Comparison of ENCODE assay signal across 8 cellular contexts in genomic region chr16:89322381-89323119, GRCh38.
DNase-seq lines count a peak whose midpoint lies in the region; ATAC-seq and TF ChIP-seq lines count a peak whose summit lies in the region.

No MANE protein-coding gene starts in this region.

- peaks cover 95% of the 10 kb centered on the region for H3K79me2 ChIP-seq in ACC112 (ENCODE audit: control insufficient read depth, insufficient read depth, low read length, unreplicated experiment)
- H3K79me2 ChIP-seq in H9 (ENCODE audit: insufficient read depth, low read length): peaks cover 73% of the 10 kb centered on the region; the same call in 1 of the 2 replicates

- H2BK12ac ChIP-seq in H9 (ENCODE audit: insufficient read length, low read depth, low read length): no peak overlapping the region

- peaks cover 86 to 89% of the 10 kb centered on the region in 2 experiments for H3K4me1 Mint-ChIP-seq in H9
- peaks cover 94% of the 10 kb centered on the region for H3K4me1 Mint-ChIP-seq in osteocyte (ENCODE audit: unreplicated experiment)
- H3K4me1 Mint-ChIP-seq in stimulated activated naive B cell treated with anti-CD40 and anti-IgM and Interleukin-4, amounts not matched to agents 10 μg/mL and 1 μg/mL and 100 μg/mL, for 72 hours: peaks cover 83 to 97% of the 10 kb centered on the region in 2 donors

- peak overlapping the region; percentile 91 to 98 (median 94) for H3K27ac Mint-ChIP-seq in H9
- peak overlapping the region; percentile 98 for H3K27ac Mint-ChIP-seq in osteocyte (ENCODE audit: unreplicated experiment)
- no peak overlapping the region for H3K27ac Mint-ChIP-seq in stimulated activated naive B cell treated with anti-CD40 and anti-IgM and Interleukin-4, amounts not matched to agents 10 μg/mL and 1 μg/mL and 100 μg/mL, for 72 hours

- ATAC-seq in GM21381 (IDR thresholded peaks at IDR 0.05; ENCODE audit: unreplicated experiment): no peak
- ATAC-seq in stimulated activated naive B cell treated with anti-CD40 and anti-IgM and Interleukin-4, amounts not matched to agents 10 μg/mL and 1 μg/mL and 100 μg/mL, for 72 hours (replicated peaks): no peak

- H3K27me3 ChIP-seq in ACC112 (ENCODE audit: insufficient read depth, low read length): no peaks in the 10 kb centered on the region
- H3K27me3 ChIP-seq in H9 (ENCODE audit: insufficient read depth, low read length): no peaks in the 10 kb centered on the region

- no peak overlapping the region for H4K5ac ChIP-seq in H9 (ENCODE audit: insufficient read length, low read depth, low read length)

- no peak overlapping the region for H2BK20ac ChIP-seq in H9 (ENCODE audit: low read depth, low read length, poor library complexity, severe bottlenecking)

- no peak overlapping the region for H3K9ac ChIP-seq in H9 (ENCODE audit: extremely low read depth, insufficient read length, low read length)

- H2AFZ ChIP-seq in ACC112 (ENCODE audit: low read length, unreplicated experiment) (no peak overlapping the region), H9 (ENCODE audit: low read length) (no peak overlapping the region)

- H3K4ac ChIP-seq in H9 (ENCODE audit: low read depth, low read length): no peak overlapping the region

- no peak overlapping the region for H2BK5ac ChIP-seq in H9 (ENCODE audit: insufficient read length, low read length)

- no peaks in the 10 kb centered on the region for H3K36me3 ChIP-seq in ACC112 (ENCODE audit: insufficient read depth, low read length)

- no peak overlapping the region for H4K8ac ChIP-seq in H9 (replicated peaks; ENCODE audit: insufficient read length, low read depth, low read length)

- no peak overlapping the region for H2BK15ac ChIP-seq in H9 (ENCODE audit: low read depth, low read length)

- no peak overlapping the region for H3K56ac ChIP-seq in H9 (ENCODE audit: insufficient read length, low read depth, low read length)

- H4K20me1 ChIP-seq in H9 (ENCODE audit: control insufficient read depth, insufficient read depth, insufficient read length): no peaks in the 10 kb centered on the region

- no peak overlapping the region for H2AK5ac ChIP-seq in H9 (ENCODE audit: insufficient read length, low read length)

- H3K27me3 Mint-ChIP-seq in H9 (ENCODE audit: low read depth) (no peaks in the 10 kb centered on the region), osteocyte (ENCODE audit: unreplicated experiment) (no peaks in the 10 kb centered on the region)
- no peaks in the 10 kb centered on the region for H3K27me3 Mint-ChIP-seq in stimulated activated naive B cell treated with anti-CD40 and anti-IgM and Interleukin-4, amounts not matched to agents 10 μg/mL and 1 μg/mL and 100 μg/mL, for 72 hours

- peak overlapping the region; percentile 65 for H3K14ac ChIP-seq in H9 (ENCODE audit: insufficient read depth, low read length)

- H3T11ph ChIP-seq in H9 (ENCODE audit: low read length): no peak overlapping the region

- no peaks in the 10 kb centered on the region for H3K23me2 ChIP-seq in H9 (ENCODE audit: insufficient read length, low read depth, low read length, poor library complexity, severe bottlenecking)

- peaks cover 13% of the 10 kb centered on the region for H3K79me1 ChIP-seq in H9 (ENCODE audit: insufficient read depth, low read depth, low read length, poor library complexity, severe bottlenecking)

- no peak overlapping the region for H2BK120ac ChIP-seq in H9 (ENCODE audit: low read depth, low read length, poor library complexity, severe bottlenecking)

- H3K4me3 ChIP-seq in ACC112 (ENCODE audit: low read depth, low read length): no peak overlapping the region; the same call in 1 of the 2 replicates

- no peak overlapping the region for H3K18ac ChIP-seq in H9 (ENCODE audit: insufficient read length, low read depth, low read length)

- no peak for TF ChIP-seq CTCF in H9 (conservative IDR thresholded peaks at IDR 0.05)
- TF ChIP-seq CTCF in osteocyte (IDR thresholded peaks at IDR 0.05): no peak

- DNase-seq in H9 (peak; percentile 84), SHP77 (lab: John Stamatoyannopoulos, UW) (peak; percentile 80 to 87), fibroblast of gingiva (ENCODE audit: low read depth) (peak; percentile 96), osteocyte (ENCODE audit: extremely low spot score, unreplicated experiment) (no peak), amniotic stem cell (lab: John Stamatoyannopoulos, UW) (no peak)
- DNase-seq in stimulated activated naive B cell treated with anti-CD40 and anti-IgM and Interleukin-4, amounts not matched to agents 10 μg/mL and 1 μg/mL and 100 μg/mL, for 72 hours: no peak

- H3K23ac ChIP-seq in H9 (ENCODE audit: insufficient read length, low read depth, low read length): no peak overlapping the region

- no peak overlapping the region for H4K91ac ChIP-seq in H9 (ENCODE audit: insufficient read length, low read depth, low read length)

- no peak overlapping the region for H3K4me2 ChIP-seq in H9 (ENCODE audit: insufficient read depth, insufficient read length, low read length)

- H3K27ac ChIP-seq in ACC112 (ENCODE audit: low read depth, low read length) (peak overlapping the region; percentile 92), H9 (ENCODE audit: insufficient read length, low read depth, low read length) (peak overlapping the region; percentile 4)

- H3K4me3 Mint-ChIP-seq in H9: peak overlapping the region; percentile 33 to 61; a peak in 3 of 5 replicates
- peak overlapping the region; percentile 68 for H3K4me3 Mint-ChIP-seq in osteocyte (ENCODE audit: unreplicated experiment)
- peak overlapping the region in 1 of 2 donors; percentile 6 for H3K4me3 Mint-ChIP-seq in stimulated activated naive B cell treated with anti-CD40 and anti-IgM and Interleukin-4, amounts not matched to agents 10 μg/mL and 1 μg/mL and 100 μg/mL, for 72 hours

- no peaks in the 10 kb centered on the region for H3K9me3 ChIP-seq in H9 (ENCODE audit: control insufficient read depth, low read depth, low read length)

- WGBS in H9 (ENCODE audit: extremely low coverage, insufficient read length, low lambda C conversion rate): no CpG with 5 or more reads among the region's 17 CpGs

- no peaks in the 10 kb centered on the region; a peak in 1 of 5 replicates for H3K9me3 Mint-ChIP-seq in H9
- H3K9me3 Mint-ChIP-seq in osteocyte (ENCODE audit: unreplicated experiment): no peaks in the 10 kb centered on the region
- H3K9me3 Mint-ChIP-seq in stimulated activated naive B cell treated with anti-CD40 and anti-IgM and Interleukin-4, amounts not matched to agents 10 μg/mL and 1 μg/mL and 100 μg/mL, for 72 hours: peaks cover 0 to 1% of the 10 kb centered on the region in 2 donors

- H3K36me3 Mint-ChIP-seq in H9 (ENCODE audit: insufficient read depth in 1 of 3, low read depth in 3 of 3) (peaks cover 4 to 7% (median 4%) of the 10 kb centered on the region in 3 experiments; a peak in 4 of 7 replicates), osteocyte (ENCODE audit: unreplicated experiment) (peaks cover 2% of the 10 kb centered on the region)
- peaks cover 39 to 50% of the 10 kb centered on the region in 2 donors for H3K36me3 Mint-ChIP-seq in stimulated activated naive B cell treated with anti-CD40 and anti-IgM and Interleukin-4, amounts not matched to agents 10 μg/mL and 1 μg/mL and 100 μg/mL, for 72 hours

- peaks cover 93% of the 10 kb centered on the region for H3K4me1 ChIP-seq in ACC112 (ENCODE audit: control insufficient read depth, insufficient read depth, low read length, unreplicated experiment)
- H3K4me1 ChIP-seq in H9 (ENCODE audit: insufficient read depth, low read length): peaks cover 14% of the 10 kb centered on the region; the same call in 1 of the 2 replicates

Comparison
In these comparisons a context has a peak if more than half of its experiments do, and no peak if none do; other contexts are left out.
1. DNase-seq: peak in H9 (single experiment), SHP77 (2 of 2) and fibroblast of gingiva (single experiment); none in osteocyte (single experiment), amniotic stem cell (single experiment) and stimulated activated naive B cell treated with anti-CD40 and anti-IgM and Interleukin-4, amounts not matched to agents 10 μg/mL and 1 μg/mL and 100 μg/mL, for 72 hours (single experiment).